Comparison of ENCODE assay signal across 18 cellular contexts in genomic region chr4:152967942-152968341, GRCh38. TPM values are rescaled to one million over a fixed set of nuclear protein-coding genes. Genes with fewer than 3 reads are reported as not detected.
"Had no signal": no experiment of that assay in that cellular context is flagged by ENCODE, and none has a peak within 500 bp of the region (broad histone marks: within the 10 kb centered on the region; RNA-seq: fewer than 3 reads in every experiment).

No MANE protein-coding gene starts in this region.

- H3K4me1 Mint-ChIP-seq: activated naive CD4-positive, alpha-beta T cell treated with anti-CD3 and anti-CD28 coated beads, Interleukin-2, amount 50 U/mL, for 24 hours; T-helper 17 cell had no signal

- H3K27me3 Mint-ChIP-seq: activated CD4-positive, alpha-beta memory T cell treated with anti-CD3 and anti-CD28 coated beads for 36 hours; activated naive CD4-positive, alpha-beta T cell treated with anti-CD3 and anti-CD28 coated beads, Interleukin-2, amount 50 U/mL, for 24 hours had no signal

- H3K9me3 ChIP-seq: body of pancreas, thoracic aorta had no signal

- H3K4me3 ChIP-seq: body of pancreas, cardiac muscle cell, lung, thoracic aorta had no signal

- H3K4me1 ChIP-seq: body of pancreas had no signal

- H3K4me3 Mint-ChIP-seq: activated CD4-positive, alpha-beta memory T cell treated with anti-CD3 and anti-CD28 coated beads for 36 hours; activated naive CD4-positive, alpha-beta T cell treated with anti-CD3 and anti-CD28 coated beads, Interleukin-2, amount 50 U/mL, for 24 hours; T-helper 17 cell had no signal

- H3K9me3 Mint-ChIP-seq: activated CD4-positive, alpha-beta memory T cell treated with anti-CD3 and anti-CD28 coated beads for 36 hours; activated naive CD4-positive, alpha-beta T cell treated with anti-CD3 and anti-CD28 coated beads, Interleukin-2, amount 50 U/mL, for 24 hours had no signal

- H3K27ac ChIP-seq: body of pancreas, cardiac muscle cell, thoracic aorta had no signal

- DNase-seq: activated CD4-positive, alpha-beta memory T cell treated with anti-CD3 and anti-CD28 coated beads for 36 hours; activated CD4-positive, alpha-beta T cell treated with anti-CD3 and anti-CD28 coated beads for 48 hours; activated gamma-delta T cell; anterior cingulate cortex; body of pancreas; cortex of kidney; kidney; stimulated activated CD4-positive, alpha-beta T cell treated with anti-CD3 and anti-CD28 coated beads, Interleukin-2, amount 100 ng/mL, for 48 hours; stimulated activated CD8-positive, alpha-beta memory T cell treated with anti-CD3 and anti-CD28 coated beads, Interleukin-4, amount 100 ng/mL, for 48 hours; stimulated activated naive CD4-positive, alpha-beta T cell; SW 1271; T-helper 17 cell had no signal

- ATAC-seq: body of pancreas, sciatic nerve, T-helper 17 cell had no signal

- H3K36me3 Mint-ChIP-seq: activated CD4-positive, alpha-beta memory T cell treated with anti-CD3 and anti-CD28 coated beads for 36 hours; activated naive CD4-positive, alpha-beta T cell treated with anti-CD3 and anti-CD28 coated beads, Interleukin-2, amount 50 U/mL, for 24 hours had no signal

- H3K27ac Mint-ChIP-seq: activated CD4-positive, alpha-beta memory T cell treated with anti-CD3 and anti-CD28 coated beads for 36 hours; activated naive CD4-positive, alpha-beta T cell treated with anti-CD3 and anti-CD28 coated beads, Interleukin-2, amount 50 U/mL, for 24 hours; T-helper 17 cell had no signal

- FAIRE-seq: kidney had no signal

- H3K27me3 ChIP-seq: body of pancreas, foreskin keratinocyte had no signal

- H3K36me3 ChIP-seq: cardiac muscle cell, thoracic aorta had no signal

RNA-seq across cellular contexts. Expression of gene FHDC1, which starts 31.8 kb away (rescaled TPM):
- polyA plus RNA-seq: cardiac muscle cell had no signal
